Comparison of ENCODE assay signal across 8 cellular contexts in genomic region chr6:8434727-8435092, GRCh38. TPM values are rescaled to one million over a fixed set of nuclear protein-coding genes. Genes with fewer than 3 reads are reported as not detected.
DNase-seq lines count a peak whose midpoint lies in the region; ATAC-seq and TF ChIP-seq lines count a peak whose summit lies in the region.

No MANE protein-coding gene starts in this region.

- H3K9me2 ChIP-seq in hepatocyte (replicated peaks; ENCODE audit: insufficient read depth): no peaks in the 10 kb centered on the region

- H3K36me3 Mint-ChIP-seq in WTC11: no peaks in the 10 kb centered on the region
- peaks cover 12 to 25% of the 10 kb centered on the region in 2 donors for H3K36me3 Mint-ChIP-seq in stimulated activated naive B cell treated with anti-CD40 and anti-IgM and Interleukin-4, amounts not matched to agents 10 μg/mL and 1 μg/mL and 100 μg/mL, for 72 hours

- H3K9me3 Mint-ChIP-seq in WTC11: no peaks in the 10 kb centered on the region
- H3K9me3 Mint-ChIP-seq in stimulated activated naive B cell treated with anti-CD40 and anti-IgM and Interleukin-4, amounts not matched to agents 10 μg/mL and 1 μg/mL and 100 μg/mL, for 72 hours: no peaks in the 10 kb centered on the region

- CTCF ChIA-PET in WTC11 (lab: Charles Lee): no interaction called here

- H3K27ac Mint-ChIP-seq in WTC11: no peak overlapping the region
- H3K27ac Mint-ChIP-seq in stimulated activated naive B cell treated with anti-CD40 and anti-IgM and Interleukin-4, amounts not matched to agents 10 μg/mL and 1 μg/mL and 100 μg/mL, for 72 hours: peak overlapping the region; percentile 99

- peak overlapping the region; percentile 86 for H3K4me2 ChIP-seq in hepatocyte

- no peaks in the 10 kb centered on the region for H3K27me3 ChIP-seq in hepatocyte

- peaks cover 10% of the 10 kb centered on the region for H4K20me1 ChIP-seq in hepatocyte (ENCODE audit: insufficient read depth, poor library complexity, severe bottlenecking)

- ATAC-seq in HG02943 (IDR thresholded peaks at IDR 0.05; ENCODE audit: low read depth, unreplicated experiment): peak; percentile 19
- no peak for ATAC-seq in WTC11
- ATAC-seq in stimulated activated naive B cell treated with anti-CD40 and anti-IgM and Interleukin-4, amounts not matched to agents 10 μg/mL and 1 μg/mL and 100 μg/mL, for 72 hours (replicated peaks): peak; percentile 47 to 48

- H2AFZ ChIP-seq in hepatocyte: peak overlapping the region; percentile 88

- peaks cover 47% of the 10 kb centered on the region for H3K79me2 ChIP-seq in hepatocyte

- no peak for TF ChIP-seq CTCF in WTC11 (IDR thresholded peaks at IDR 0.05)
- TF ChIP-seq CTCF in hepatocyte (IDR thresholded peaks at IDR 0.05; ENCODE audit: poor library complexity): no peak

- WGBS in hepatocyte (ENCODE audit: low lambda C conversion rate, missing lambda C conversion rate): 3% methylated on average over 8 of the region's 8 CpGs

- H3K4me1 ChIP-seq in hepatocyte (ENCODE audit: insufficient read depth): peaks cover 20% of the 10 kb centered on the region

- peak overlapping the region; percentile 84 for H3K4me3 ChIP-seq in hepatocyte

- H3K27me3 Mint-ChIP-seq in WTC11 (ENCODE audit: low read depth): no peaks in the 10 kb centered on the region; the same call in 1 of the 2 replicates
- H3K27me3 Mint-ChIP-seq in stimulated activated naive B cell treated with anti-CD40 and anti-IgM and Interleukin-4, amounts not matched to agents 10 μg/mL and 1 μg/mL and 100 μg/mL, for 72 hours: no peaks in the 10 kb centered on the region

- H3K9me3 ChIP-seq in hepatocyte (ENCODE audit: low read depth): no peaks in the 10 kb centered on the region

- peaks cover 23% of the 10 kb centered on the region for H3K4me1 Mint-ChIP-seq in WTC11
- peaks cover 18 to 29% of the 10 kb centered on the region in 2 donors for H3K4me1 Mint-ChIP-seq in stimulated activated naive B cell treated with anti-CD40 and anti-IgM and Interleukin-4, amounts not matched to agents 10 μg/mL and 1 μg/mL and 100 μg/mL, for 72 hours

- H3K36me3 ChIP-seq in hepatocyte (replicated peaks; ENCODE audit: insufficient read depth, low read depth): no peaks in the 10 kb centered on the region

- H3K27ac ChIP-seq in hepatocyte: peak overlapping the region; percentile 97

- POLR2A ChIA-PET in WTC11 (lab: Charles Lee): no interaction called here

- H3K4me3 Mint-ChIP-seq in WTC11: peak overlapping the region; percentile 90
- peak overlapping the region; percentile 91 to 99 for H3K4me3 Mint-ChIP-seq in stimulated activated naive B cell treated with anti-CD40 and anti-IgM and Interleukin-4, amounts not matched to agents 10 μg/mL and 1 μg/mL and 100 μg/mL, for 72 hours

- peak; percentile 9 for DNase-seq in NCI-H2196 (lab: John Stamatoyannopoulos, UW; ENCODE audit: unreplicated experiment)
- DNase-seq in NCI-H2196 treated with DMSO at 0.1 percent for 48 hours (lab: John Stamatoyannopoulos, UW; ENCODE audit: unreplicated experiment): no peak
- no peak for DNase-seq in WTC11 (ENCODE audit: low spot score)
- no peak for DNase-seq in hepatocyte (ENCODE audit: low spot score)
- no peak for DNase-seq in stimulated activated naive B cell treated with anti-CD40 and anti-IgM and Interleukin-4, amounts not matched to agents 10 μg/mL and 1 μg/mL and 100 μg/mL, for 72 hours
- DNase-seq in NCI-H446 (lab: John Stamatoyannopoulos, UW): no peak
- DNase-seq in DMS153 (lab: John Stamatoyannopoulos, UW): no peak

TF ChIP-seq in WTC11, 78 proteins besides CTCF, POLR2A, EP300 and RAD21:
- TF ChIP-seq STAT6 (CRISPR knock-in tag; conservative IDR thresholded peaks at IDR 0.05; ENCODE audit: low read depth) (no peak), CREB1 (CRISPR knock-in tag; IDR thresholded peaks at IDR 0.05) (no peak), MXD4 (CRISPR knock-in tag; IDR thresholded peaks at IDR 0.05; ENCODE audit: borderline replicate concordance) (no peak), ARID4B (CRISPR knock-in tag; IDR thresholded peaks at IDR 0.05; ENCODE audit: borderline replicate concordance) (no peak), ELF4 (CRISPR knock-in tag; IDR thresholded peaks at IDR 0.05; ENCODE audit: low read depth) (no peak), E2F5 (CRISPR knock-in tag; IDR thresholded peaks at IDR 0.05) (no peak), ESRRA (CRISPR knock-in tag; IDR thresholded peaks at IDR 0.05; ENCODE audit: borderline replicate concordance) (no peak)

RNA-seq across cellular contexts. Expression of gene SLC35B3, which starts 0.6 kb away (rescaled TPM):
- total RNA-seq in WTC11 (2021) (8.4 to 9.9 TPM (median 9.7 TPM) in 3 replicates), hepatocyte (29.1 and 31.5 TPM in 2 replicates)
- polyA plus RNA-seq in hepatocyte: 31.5 and 38.8 TPM in 2 replicates
